8 cellular contexts compared by ENCODE assay signal in genomic region chr12:53575502-53576264, GRCh38. TPM values are rescaled to one million over a fixed set of nuclear protein-coding genes. Genes with fewer than 3 reads are reported as not detected.
A peak's percentile ranks its signal among the peaks of the same experiment; 100 is the strongest.
DNase-seq lines count a peak whose midpoint lies in the region; ATAC-seq, FAIRE-seq and TF ChIP-seq lines count a peak whose summit lies in the region.

No MANE protein-coding gene starts in this region.

- H3K4me3 ChIP-seq in MG63: no peak overlapping the region
- no peak overlapping the region for H3K4me3 ChIP-seq in K562
- no peak overlapping the region for H3K4me3 ChIP-seq in right lobe of liver
- no peak overlapping the region for H3K4me3 ChIP-seq in smooth muscle cell

- CTCF ChIA-PET in K562 (lab: Yijun Ruan, JAX; ENCODE audit: low intra/inter-chr PET ratio): no interaction called here

- peaks cover 12% of the 10 kb centered on the region for H3K36me3 ChIP-seq in MG63
- H3K36me3 ChIP-seq in K562 (ENCODE audit: control insufficient read depth, insufficient read depth, low read length): peaks cover 9% of the 10 kb centered on the region; the same call in 2 of the 3 replicates
- no peaks in the 10 kb centered on the region for H3K36me3 ChIP-seq in right lobe of liver
- no peaks in the 10 kb centered on the region for H3K36me3 ChIP-seq in smooth muscle cell (ENCODE audit: low read depth)

- H3K4me1 ChIP-seq in K562 (replicated peaks in 1 of 2; ENCODE audit: control insufficient read depth in 2 of 2, insufficient read depth in 2 of 2, low read length in 2 of 2) (peaks cover 2 to 6% of the 10 kb centered on the region in 2 experiments; a peak in 2 of 5 replicates), right lobe of liver (no peaks in the 10 kb centered on the region), smooth muscle cell (ENCODE audit: low read depth) (no peaks in the 10 kb centered on the region)

- H3K4me2 ChIP-seq in K562 (ENCODE audit: insufficient read depth, low read length) (no peak overlapping the region; the same call in 1 of the 2 replicates), smooth muscle cell (no peak overlapping the region)

- POLR2A ChIA-PET in K562 (lab: Yijun Ruan, JAX): interaction anchor here (1.5 kb wide), 1 partner anchor 16 kb away, joined by 3 read pairs; no protein-coding TSS in a partner anchor

- TF ChIP-seq POLR2A in K562 (conservative IDR thresholded peaks at IDR 0.05) (no peak), right lobe of liver (IDR thresholded peaks at IDR 0.05) (no peak)

- H3K27ac ChIP-seq in K562 (ENCODE audit: extremely low read depth, low read depth, low read length): peak overlapping the region; percentile 7; the same call in 1 of the 3 replicates
- H3K27ac ChIP-seq in right lobe of liver: no peak overlapping the region
- H3K27ac ChIP-seq in smooth muscle cell (ENCODE audit: low read depth): no peak overlapping the region

- H2AFZ ChIP-seq in K562 (ENCODE audit: low read depth, low read length) (no peak overlapping the region), smooth muscle cell (ENCODE audit: low read depth) (no peak overlapping the region)

- no TSS peak for BruUV-seq in K562 (replicated peaks; lab: Mats Ljungman, UMichigan)

- peak; percentile 81 for DNase-seq in CD1c-positive myeloid dendritic cell (ENCODE audit: extremely low spot score)
- peak; percentile 53 for DNase-seq in MG63
- DNase-seq in K562 (ENCODE audit: extremely low read depth in 1 of 4, low spot score in 3 of 4): peak; percentile 24 to 31 (median 28)
- no peak for DNase-seq in right lobe of liver
- no peak for DNase-seq in smooth muscle cell (lab: John Stamatoyannopoulos, UW; ENCODE audit: unreplicated experiment)
- DNase-seq in midbrain (lab: John Stamatoyannopoulos, UW): no peak

- H3K27me3 ChIP-seq in MG63 (no peaks in the 10 kb centered on the region), K562 (ENCODE audit: control insufficient read depth in 2 of 2, insufficient read depth in 2 of 2, low read length in 2 of 2) (no peaks in the 10 kb centered on the region), right lobe of liver (no peaks in the 10 kb centered on the region), smooth muscle cell (ENCODE audit: low read depth) (no peaks in the 10 kb centered on the region)

- no peak for TF ChIP-seq EP300 in K562 (IDR thresholded peaks at IDR 0.05; ENCODE audit: low read length)

- peak; percentile 61 for FAIRE-seq in K562 (lab: Jason Lieb, UNC)

- H3K9me3 ChIP-seq in MG63 (no peaks in the 10 kb centered on the region), K562 (replicated peaks; ENCODE audit: control insufficient read depth, insufficient read depth, low read depth, low read length) (no peaks in the 10 kb centered on the region), right lobe of liver (no peaks in the 10 kb centered on the region), smooth muscle cell (replicated peaks; ENCODE audit: low read depth) (no peaks in the 10 kb centered on the region)

- H3K9ac ChIP-seq in K562 (ENCODE audit: insufficient read depth in 1 of 2, low read depth in 2 of 2, low read length in 2 of 2): no peak overlapping the region
- H3K9ac ChIP-seq in smooth muscle cell (ENCODE audit: low read depth): no peak overlapping the region

- peaks cover 4% of the 10 kb centered on the region for H3F3A ChIP-seq in smooth muscle cell (ENCODE audit: low read depth)

- 38% methylated on average over 2 of the region's 3 CpGs for WGBS in K562 (ENCODE audit: insufficient coverage, low coverage, missing lambda C conversion rate)
- WGBS in right lobe of liver (ENCODE audit: insufficient coverage, low coverage, low lambda C conversion rate, missing lambda C conversion rate): 75% methylated on average over 2 of the region's 3 CpGs
- WGBS in smooth muscle cell (ENCODE audit: low lambda C conversion rate): 97% methylated on average over 3 of the region's 3 CpGs

- H3K79me2 ChIP-seq in K562 (ENCODE audit: control insufficient read depth, insufficient read depth, low read length): peaks cover 5% of the 10 kb centered on the region; the same call in 2 of the 3 replicates
- H3K79me2 ChIP-seq in smooth muscle cell (ENCODE audit: low read depth): peaks cover 23% of the 10 kb centered on the region

- ATAC-seq in K562: peak; percentile 50; the same call in 2 of the 3 replicates
- ATAC-seq in right lobe of liver: peak; percentile 47 to 72 (median 51)
- no peak for ATAC-seq in GM21528 (IDR thresholded peaks at IDR 0.05; ENCODE audit: low FRiP score, unreplicated experiment)
- ATAC-seq in HG02973 (IDR thresholded peaks at IDR 0.05; ENCODE audit: unreplicated experiment): no peak

- H4K20me1 ChIP-seq in K562 (replicated peaks; ENCODE audit: control insufficient read depth, insufficient read depth, low read length) (no peaks in the 10 kb centered on the region), smooth muscle cell (ENCODE audit: low read depth) (peaks cover 36% of the 10 kb centered on the region)

- in situ Hi-C loops in K562 (cut with MboI): no loop called here

- TF ChIP-seq RAD21 in K562 (CRISPR knock-in tag; conservative IDR thresholded peaks at IDR 0.05 in 1 of 2, IDR thresholded peaks at IDR 0.05 in 1 of 2): no peak

- intact Hi-C loops in K562 (cut with micrococcal nuclease): no loop called here
- intact Hi-C loops in right lobe of liver (cut with DNase I): no loop called here

- TF ChIP-seq CTCF in K562 (IDR thresholded peaks at IDR 0.05 in 2 of 3, conservative IDR thresholded peaks at IDR 0.05 in 1 of 3; ENCODE audit: insufficient read depth in 2 of 3, low read depth in 1 of 3, low read length in 3 of 3) (no peak), right lobe of liver (IDR thresholded peaks at IDR 0.05) (no peak), smooth muscle cell (IDR thresholded peaks at IDR 0.05; ENCODE audit: borderline replicate concordance, insufficient read depth, poor library complexity, severe bottlenecking) (no peak)

- no peaks in the 10 kb centered on the region for H3K9me1 ChIP-seq in K562 (ENCODE audit: control insufficient read depth, insufficient read depth, low read length)

TF ChIP-seq in K562, 482 proteins besides CTCF, POLR2A, EP300 and RAD21 (continues in another document):
- peak; percentile 98 for TF ChIP-seq MAFF (IDR thresholded peaks at IDR 0.05; ENCODE audit: low read length)
- 0 out of 2 replicates have a peak, but pooled peaks have one; percentile 8 for TF ChIP-seq ARID1B (IDR thresholded peaks at IDR 0.05)
- TF ChIP-seq ATF3 (IDR thresholded peaks at IDR 0.05): peak; percentile 27; the same call in 1 of the 2 replicates
- TF ChIP-seq ATF3 (CRISPR knock-in tag; conservative IDR thresholded peaks at IDR 0.05): no peak
- TF ChIP-seq NCOA2 (IDR thresholded peaks at IDR 0.05; ENCODE audit: partially characterized antibody in 2 of 2): no peak
- peak; percentile 98 for TF ChIP-seq MAFG (tag; conservative IDR thresholded peaks at IDR 0.05)
- 0 out of 2 replicates have a peak, but pooled peaks have one; percentile 38 for TF ChIP-seq SMARCA4 (IDR thresholded peaks at IDR 0.05)
- peak; percentile 99 for TF ChIP-seq C11orf30 (IDR thresholded peaks at IDR 0.05; ENCODE audit: low read depth)
- TF ChIP-seq NFE2L1 (tag; IDR thresholded peaks at IDR 0.05; ENCODE audit: borderline replicate concordance, low read depth): peak; percentile 41; the same call in 1 of the 2 replicates
- peak; percentile 18; the same call in 1 of the 2 replicates for TF ChIP-seq CEBPB (tag; IDR thresholded peaks at IDR 0.05)
- TF ChIP-seq ZNF316 (IDR thresholded peaks at IDR 0.05): peak; percentile 100
- 0 out of 2 replicates have a peak, but pooled peaks have one; percentile 27 for TF ChIP-seq DPF2 (IDR thresholded peaks at IDR 0.05)
- peak; percentile 98 for TF ChIP-seq MAFK (IDR thresholded peaks at IDR 0.05; ENCODE audit: low read length)

RNA-seq across cellular contexts. Expression of gene ATF7, which starts 50.5 kb away (rescaled TPM):
- 5.7 and 12.4 TPM in 2 replicates for total RNA-seq in MG63 (2014; rRNA removed; shearing (Covaris generic); ENCODE audit: low replicate concordance)
- 37.6 and 52.5 TPM in 2 replicates for total RNA-seq in K562 (2011; cell fraction: chromatin; rRNA removed; ENCODE audit: low replicate concordance)
- total RNA-seq in K562 (2011; cell fraction: nucleolus; rRNA removed): 22.0 and 24.5 TPM in 2 replicates
- 48.6 and 75.5 TPM in 2 replicates for total RNA-seq in K562 (2011; cell fraction: nucleoplasm; rRNA removed)
- total RNA-seq in K562 (2014; rRNA removed) (8.5 and 10.6 TPM in 2 replicates), K562 (2014; rRNA removed; fragmentation: Illumina TruSeq; extraction: Trizol) (16.7 and 17.8 TPM in 2 replicates), K562 (2015; rRNA removed; fragmentation: Illumina TruSeq; extraction: Trizol) (12.3 and 13.8 TPM in 2 replicates), K562 (2021) (20.7 and 23.8 TPM in 2 replicates), right lobe of liver (10 to 100 TPM in 5 of 6 experiments, 1 to 10 TPM in 1; 7.9 to 18.7 (median 12.3) TPM), smooth muscle cell (19.9 and 28.5 TPM in 2 replicates)
- polyA plus RNA-seq in K562 (2011; rRNA removed) (20.9 and 23.0 TPM in 2 replicates), K562 (2014; fragmentation: Illumina TruSeq; extraction: Trizol) (20.8 and 22.0 TPM in 2 replicates), K562 (2014; fragmentation: Nextera tagmentation; extraction: Ambion mirVana) (10 to 100 TPM; 28.9 to 30.4 TPM), K562 (2014; rRNA removed) (18.4 and 23.5 TPM in 2 replicates), smooth muscle cell (15.2 and 19.0 TPM in 2 replicates)
- 13.1 and 21.3 TPM in 2 replicates for polyA plus RNA-seq in K562 (2011; cell fraction: cytosol; rRNA removed)
- 24.3 and 25.6 TPM in 2 replicates for polyA plus RNA-seq in K562 (2011; cell fraction: nucleus; rRNA removed)
- 11.9 and 18.6 TPM in 2 replicates for polyA plus RNA-seq in K562 (2012)
- polyA minus RNA-seq in K562 (2011; rRNA and poly(A)+ RNA removed): 20.8 and 32.8 TPM in 2 replicates
- polyA minus RNA-seq in K562 (2011; cell fraction: cytosol; rRNA and poly(A)+ RNA removed): 12.7 and 28.9 TPM in 2 replicates
- 9.7 and 15.9 TPM in 2 replicates for polyA minus RNA-seq in K562 (2011; cell fraction: nucleus; rRNA and poly(A)+ RNA removed)

Comparison
In these comparisons a context has a peak if more than half of its experiments do, and no peak if none do; other contexts are left out.
1. DNase-seq: peak in CD1c-positive myeloid dendritic cell (single experiment), MG63 (single experiment) and K562 (4 of 4); none in right lobe of liver (0 of 3), smooth muscle cell (single experiment) and midbrain (single experiment).
2. ATAC-seq: peak in K562 (single experiment) and right lobe of liver (4 of 4); none in GM21528 (single experiment) and HG02973 (single experiment).